8 cellular contexts compared by ENCODE assay signal in genomic region chr1:161258439-161259386, GRCh38. TPM values are rescaled to one million over a fixed set of nuclear protein-coding genes. Genes with fewer than 3 reads are reported as not detected.
DNase-seq lines count a peak whose midpoint lies in the region; ATAC-seq and TF ChIP-seq lines count a peak whose summit lies in the region.

TSS of gene PCP4L1 (plus strand) at chr1:161258745. CDS start at chr1:161258975, 230 bp downstream.

- peaks cover 60% of the 10 kb centered on the region for H3K27me3 Mint-ChIP-seq in CD8-positive, alpha-beta T cell (ENCODE audit: low read depth)
- peaks cover 50% of the 10 kb centered on the region for H3K27me3 Mint-ChIP-seq in MCF 10A (ENCODE audit: insufficient read depth, unreplicated experiment)

- peaks cover 8% of the 10 kb centered on the region for H3K4me1 ChIP-seq in CD8-positive, alpha-beta T cell (ENCODE audit: insufficient read depth, low read length)

- no peak within 1 kb of the TSS for H3K27ac ChIP-seq in CD8-positive, alpha-beta T cell (ENCODE audit: low read depth, low read length)

- peak within 1 kb of the TSS; percentile 77 for H3K4me3 Mint-ChIP-seq in CD8-positive, alpha-beta T cell
- peak within 1 kb of the TSS; percentile 50 for H3K4me3 Mint-ChIP-seq in MCF 10A (ENCODE audit: unreplicated experiment)

- peak in 5 of 7 experiments; percentile 10 to 52 (median 25) for DNase-seq in CD8-positive, alpha-beta T cell
- DNase-seq in MCF 10A (ENCODE audit: unreplicated experiment), result peak; percentile 56
- peak; percentile 4 for DNase-seq in skeletal muscle cell (ENCODE audit: low read depth)
- no peak for DNase-seq in OCI-M1 (lab: John Stamatoyannopoulos, UW)

- peaks cover 4% of the 10 kb centered on the region for H3K9me3 ChIP-seq in CD8-positive, alpha-beta T cell (ENCODE audit: low read length)
- peaks cover 9% of the 10 kb centered on the region for H3K9me3 ChIP-seq in iPS-18c (ENCODE audit: control insufficient read depth, insufficient read depth, low read length)

- H3K27me3 ChIP-seq in CD8-positive, alpha-beta T cell (ENCODE audit: insufficient read depth, low read length), result peaks cover 13% of the 10 kb centered on the region

- H3K9me3 Mint-ChIP-seq in CD8-positive, alpha-beta T cell, result peaks cover 12% of the 10 kb centered on the region
- peaks cover 24% of the 10 kb centered on the region for H3K9me3 Mint-ChIP-seq in MCF 10A (ENCODE audit: unreplicated experiment)

- H3K36me3 ChIP-seq in CD8-positive, alpha-beta T cell (ENCODE audit: insufficient read depth, low read length), result no peaks in the 10 kb centered on the region

- CTCF ChIA-PET in CD8-positive, alpha-beta T cell (lab: Charles Lee), result interaction anchor here (0.9 kb wide), 1 partner anchor 33 kb away, joined by 3 read pairs; no protein-coding TSS in a partner anchor
- CTCF ChIA-PET in MCF 10A (lab: Yijun Ruan, JAX), result interaction anchor here (0.6 to 6.2 kb wide), 8 partner anchors 10 to 57 kb away, joined by 3 to 46 read pairs (median 4); partner anchors contain the start of genes NDUFS2 and TOMM40L

- peak; percentile 85 for ATAC-seq in CD8-positive, alpha-beta T cell
- ATAC-seq in HG02610 (IDR thresholded peaks at IDR 0.05; ENCODE audit: unreplicated experiment), result peak; percentile 50
- ATAC-seq in SK-N-SH treated with all-trans-retinoic acid at 6 μM for 48 hours, result peak; percentile 92
- ATAC-seq in HG03439 (IDR thresholded peaks at IDR 0.05; ENCODE audit: unreplicated experiment), result no peak

- no peak within 1 kb of the TSS for H3K27ac Mint-ChIP-seq in CD8-positive, alpha-beta T cell
- H3K27ac Mint-ChIP-seq in MCF 10A (ENCODE audit: low read depth, unreplicated experiment), result no peak within 1 kb of the TSS

- POLR2A ChIA-PET in CD8-positive, alpha-beta T cell (lab: Charles Lee), result interaction anchor here (0.6 kb wide), 1 partner anchor 271 kb away, joined by 3 read pairs; no protein-coding TSS in a partner anchor
- POLR2A ChIA-PET in MCF 10A (lab: Yijun Ruan, JAX), result interaction anchor here (1.1 to 1.2 kb wide), 2 partner anchors 11 to 121 kb away, joined by 3 to 6 read pairs; no protein-coding TSS in a partner anchor

- no TSS peak for BruUV-seq in MCF 10A (replicated peaks; lab: Mats Ljungman, UMichigan)

- peaks cover 6% of the 10 kb centered on the region for H3K36me3 Mint-ChIP-seq in CD8-positive, alpha-beta T cell
- no peaks in the 10 kb centered on the region for H3K36me3 Mint-ChIP-seq in MCF 10A (ENCODE audit: insufficient read depth, unreplicated experiment)

- peaks cover 19% of the 10 kb centered on the region for H3K4me1 Mint-ChIP-seq in CD8-positive, alpha-beta T cell (ENCODE audit: low read depth)
- no peaks in the 10 kb centered on the region for H3K4me1 Mint-ChIP-seq in MCF 10A (ENCODE audit: insufficient read depth, unreplicated experiment)

- intact Hi-C loops in CD8-positive, alpha-beta T cell (cut with DNase I, micrococcal nuclease), result no loop called here
- intact Hi-C loops in MCF 10A (cut with micrococcal nuclease), result no loop called here

- H3K4me3 ChIP-seq in CD8-positive, alpha-beta T cell (ENCODE audit: low read depth, low read length), result peak within 1 kb of the TSS; percentile 53
- H3K4me3 ChIP-seq in iPS-18c (ENCODE audit: insufficient read depth, low read depth, low read length) (peak within 1 kb of the TSS; percentile 75), skeletal muscle cell (ENCODE audit: low read depth, low read length) (peak within 1 kb of the TSS; percentile 45)

- TF ChIP-seq CTCF in CD8-positive, alpha-beta T cell (IDR thresholded peaks at IDR 0.05), result no peak
- TF ChIP-seq CTCF in MCF 10A (IDR thresholded peaks at IDR 0.05; ENCODE audit: unreplicated experiment), result no peak

TF ChIP-seq in SK-N-SH treated with all-trans-retinoic acid at 6 μM for 48 hours, 23 proteins besides CTCF, POLR2A, EP300 and RAD21:
- TF ChIP-seq ZC3H10 (CRISPR knock-in tag; IDR thresholded peaks at IDR 0.05) (no peak), GLIS3 (CRISPR knock-in tag; IDR thresholded peaks at IDR 0.05) (no peak), BACH2 (CRISPR knock-in tag; IDR thresholded peaks at IDR 0.05; ENCODE audit: borderline replicate concordance) (no peak), PPARA (CRISPR knock-in tag; IDR thresholded peaks at IDR 0.05; ENCODE audit: borderline replicate concordance) (no peak), ZFP3 (CRISPR knock-in tag; IDR thresholded peaks at IDR 0.05) (no peak), ZNF8 (CRISPR knock-in tag; IDR thresholded peaks at IDR 0.05) (no peak), TSHZ2 (CRISPR knock-in tag; IDR thresholded peaks at IDR 0.05) (no peak), PATZ1 (CRISPR knock-in tag; IDR thresholded peaks at IDR 0.05; ENCODE audit: borderline replicate concordance) (no peak), ZNF565 (CRISPR knock-in tag; conservative IDR thresholded peaks at IDR 0.05; ENCODE audit: low read depth) (no peak), RARB (CRISPR knock-in tag; IDR thresholded peaks at IDR 0.05) (no peak), TOX (CRISPR knock-in tag; IDR thresholded peaks at IDR 0.05; ENCODE audit: borderline replicate concordance) (no peak), TCF4 (CRISPR knock-in tag; IDR thresholded peaks at IDR 0.05; ENCODE audit: borderline replicate concordance) (no peak), ISL1 (CRISPR knock-in tag; IDR thresholded peaks at IDR 0.05) (no peak), ZNF70 (CRISPR knock-in tag; IDR thresholded peaks at IDR 0.05) (no peak), CSRNP3 (CRISPR knock-in tag; IDR thresholded peaks at IDR 0.05) (no peak), CREB5 (CRISPR knock-in tag; IDR thresholded peaks at IDR 0.05; ENCODE audit: low read depth) (no peak), ARNTL (CRISPR knock-in tag; IDR thresholded peaks at IDR 0.05; ENCODE audit: borderline replicate concordance, low read depth) (no peak), ZFP30 (CRISPR knock-in tag; IDR thresholded peaks at IDR 0.05) (no peak)

RNA-seq across cellular contexts. Expression of gene PCP4L1, which starts in this region (rescaled TPM):
- total RNA-seq in CD8-positive, alpha-beta T cell, result not detected
- total RNA-seq in MCF 10A (2022), result not detected in 2 replicates

Comparison
In these comparisons a context has a peak if more than half of its experiments do, and no peak if none do; other contexts are left out.
1. Peak in DNase-seq, ATAC-seq and H3K4me3 ChIP-seq in CD8-positive, alpha-beta T cell; RNA of the gene not detected or under 1 TPM.
2. Peak in DNase-seq in MCF 10A; RNA of the gene not detected or under 1 TPM.